24 cellular contexts compared by ENCODE assay signal in genomic region chr3:107578523-107578922, GRCh38. TPM values are rescaled to one million over a fixed set of nuclear protein-coding genes. Genes with fewer than 3 reads are reported as not detected.
DNase-seq lines count a peak whose midpoint lies in the region; ATAC-seq and TF ChIP-seq lines count a peak whose summit lies in the region.
"Had no signal": no experiment of that assay in that cellular context is flagged by ENCODE, and none has a peak within 500 bp of the region (broad histone marks: within the 10 kb centered on the region; RNA-seq: fewer than 3 reads in every experiment).

No MANE protein-coding gene starts in this region.

- H3K36me3 ChIP-seq in A673 (ENCODE audit: insufficient read depth, low read length, poor library complexity, severe bottlenecking) (no peaks in the 10 kb centered on the region), GM23338 (ENCODE audit: insufficient read depth) (no peaks in the 10 kb centered on the region), mucosa of descending colon (ENCODE audit: low read depth) (no peaks in the 10 kb centered on the region)
- H3K36me3 ChIP-seq: SJCRH30, upper lobe of right lung had no signal

- intact Hi-C loops in A673 (cut with micrococcal nuclease; ENCODE audit: unreplicated experiment), result loop anchor here (10.0 kb wide), 2 partner anchors 176 to 266 kb away; no protein-coding TSS in a partner anchor
- intact Hi-C loops in mucosa of descending colon (cut with DNase I, micrococcal nuclease), result no loop called here

- H3K79me2 ChIP-seq in GM23338 (replicated peaks; ENCODE audit: insufficient read depth), result no peaks in the 10 kb centered on the region; the same call in 1 of the 2 replicates

- H3K9me3 Mint-ChIP-seq in GM23338 (no peaks in the 10 kb centered on the region), memory B cell (no peaks in the 10 kb centered on the region), HFFc6 (no peaks in the 10 kb centered on the region)
- H3K9me3 Mint-ChIP-seq in activated T-helper 17 cell treated with anti-CD3 and anti-CD28 coated beads, Interleukin-2, amount 50 U/mL, for 72 hours, result no peaks in the 10 kb centered on the region
- H3K9me3 Mint-ChIP-seq: CD14-positive monocyte, nephron had no signal

- H3K27me3 ChIP-seq in A673 (replicated peaks; ENCODE audit: insufficient read depth, low read depth, low read length, poor library complexity) (no peaks in the 10 kb centered on the region), GM23338 (ENCODE audit: insufficient read depth) (no peaks in the 10 kb centered on the region)
- H3K27me3 ChIP-seq: SJCRH30, upper lobe of right lung had no signal

- no peaks in the 10 kb centered on the region for H4K20me1 ChIP-seq in GM23338 (replicated peaks; ENCODE audit: insufficient read depth)

- H3K27me3 Mint-ChIP-seq in GM23338 (ENCODE audit: insufficient read depth, low read depth, poor library complexity) (no peaks in the 10 kb centered on the region), memory B cell (no peaks in the 10 kb centered on the region), HFFc6 (ENCODE audit: insufficient read depth) (peaks cover 1% of the 10 kb centered on the region; the same call in 1 of the 2 replicates)
- H3K27me3 Mint-ChIP-seq in activated T-helper 17 cell treated with anti-CD3 and anti-CD28 coated beads, Interleukin-2, amount 50 U/mL, for 72 hours, result no peaks in the 10 kb centered on the region

- DNase-seq in A673 (ENCODE audit: low spot score) (no peak), GM23338 (ENCODE audit: low spot score) (peak; percentile 57), memory B cell (ENCODE audit: low spot score in 2 of 2) (no peak), mucosa of descending colon (no peak), T1000 (lab: John Stamatoyannopoulos, UW) (no peak), HFFc6 (no peak), NCI-H1436 (lab: John Stamatoyannopoulos, UW) (no peak)
- DNase-seq: activated CD8-positive, alpha-beta memory T cell treated with anti-CD3 and anti-CD28 coated beads, Interleukin-2, amount 50 U/mL, for 48 hours; effector CD8-positive, alpha-beta T cell; glutamatergic neuron; left cardiac atrium; mesenchymal stem cell; NCI-H187; NCI-H748 treated with DMSO at 0.1 percent for 48 hours; posterior cingulate gyrus; SJCRH30; stimulated activated CD4-positive, alpha-beta T cell treated with anti-CD3 and anti-CD28 coated beads, Interleukin-15, amount 100 ng/mL, for 24 hours; stimulated activated CD8-positive, alpha-beta memory T cell treated with anti-CD3 and anti-CD28 coated beads, Interleukin-4, amount 100 ng/mL, for 48 hours; T-helper 1 cell; upper lobe of right lung had no signal

- POLR2A ChIA-PET in A673 (lab: Charles Lee; ENCODE audit: low non-redundant PET), result no interaction called here

- TF ChIP-seq CTCF in A673 (conservative IDR thresholded peaks at IDR 0.05; ENCODE audit: low read depth, low read length), result 0 out of 2 replicates have a peak, but pooled peaks have one; percentile 12
- peak in 1 of 2 experiments; percentile 38; a peak in 3 of 4 replicates for TF ChIP-seq CTCF in GM23338 (conservative IDR thresholded peaks at IDR 0.05; ENCODE audit: low read depth in 2 of 2)
- TF ChIP-seq CTCF in mucosa of descending colon (IDR thresholded peaks at IDR 0.05), result no peak
- no peak for TF ChIP-seq CTCF in HFFc6 (IDR thresholded peaks at IDR 0.05)

- no peaks in the 10 kb centered on the region for H3K4me1 ChIP-seq in A673 (ENCODE audit: insufficient read depth, low read length, poor library complexity, severe bottlenecking)
- H3K4me1 ChIP-seq in GM23338 (ENCODE audit: insufficient read depth), result peaks cover 33% of the 10 kb centered on the region
- H3K4me1 ChIP-seq in mucosa of descending colon (ENCODE audit: low read depth), result no peaks in the 10 kb centered on the region
- H3K4me1 ChIP-seq: upper lobe of right lung had no signal

- H3K4me3 ChIP-seq in A673 (ENCODE audit: low read depth, low read length, poor library complexity, severe bottlenecking) (no peak overlapping the region), GM23338 (no peak overlapping the region), mucosa of descending colon (no peak overlapping the region)
- H3K4me3 ChIP-seq: SJCRH30, upper lobe of right lung had no signal

- no peaks in the 10 kb centered on the region for H3K9me3 ChIP-seq in A673 (ENCODE audit: low read depth, low read length, poor library complexity, severe bottlenecking)
- no peaks in the 10 kb centered on the region for H3K9me3 ChIP-seq in mucosa of descending colon
- H3K9me3 ChIP-seq: SJCRH30, upper lobe of right lung had no signal

- no peak overlapping the region for H3K27ac ChIP-seq in A673 (ENCODE audit: low read depth, low read length, poor library complexity, severe bottlenecking)
- no peak overlapping the region for H3K27ac ChIP-seq in GM23338 (ENCODE audit: low read depth)
- H3K27ac ChIP-seq: SJCRH30, upper lobe of right lung had no signal

- H2AFZ ChIP-seq in GM23338, result no peak overlapping the region

- ATAC-seq in GM23338 (peak; percentile 94), memory B cell (ENCODE audit: low read depth) (no peak), mucosa of descending colon (no peak)
- no peak for ATAC-seq in activated T-helper 17 cell treated with anti-CD3 and anti-CD28 coated beads, Interleukin-2, amount 50 U/mL, for 72 hours (replicated peaks)
- ATAC-seq: left cardiac atrium, sciatic nerve, upper lobe of right lung had no signal

- H3K36me3 Mint-ChIP-seq in GM23338 (ENCODE audit: low read depth), result no peaks in the 10 kb centered on the region
- no peaks in the 10 kb centered on the region for H3K36me3 Mint-ChIP-seq in activated T-helper 17 cell treated with anti-CD3 and anti-CD28 coated beads, Interleukin-2, amount 50 U/mL, for 72 hours (ENCODE audit: low read depth)
- H3K36me3 Mint-ChIP-seq in memory B cell, result peaks cover 2% of the 10 kb centered on the region
- no peaks in the 10 kb centered on the region for H3K36me3 Mint-ChIP-seq in HFFc6 (ENCODE audit: low read depth)

- H3K4me1 Mint-ChIP-seq in GM23338, result peaks cover 32% of the 10 kb centered on the region
- H3K4me1 Mint-ChIP-seq in activated T-helper 17 cell treated with anti-CD3 and anti-CD28 coated beads, Interleukin-2, amount 50 U/mL, for 72 hours, result peaks cover 15% of the 10 kb centered on the region
- peaks cover 16% of the 10 kb centered on the region for H3K4me1 Mint-ChIP-seq in memory B cell
- peaks cover 13% of the 10 kb centered on the region for H3K4me1 Mint-ChIP-seq in HFFc6 (ENCODE audit: low read depth)
- H3K4me1 Mint-ChIP-seq: nephron had no signal

- BruUV-seq in A673 (replicated peaks; lab: Mats Ljungman, UMichigan), result no TSS peak

- no peak overlapping the region for H3K4me3 Mint-ChIP-seq in GM23338
- H3K4me3 Mint-ChIP-seq in activated T-helper 17 cell treated with anti-CD3 and anti-CD28 coated beads, Interleukin-2, amount 50 U/mL, for 72 hours, result no peak overlapping the region
- H3K4me3 Mint-ChIP-seq in memory B cell, result no peak overlapping the region
- no peak overlapping the region for H3K4me3 Mint-ChIP-seq in HFFc6
- H3K4me3 Mint-ChIP-seq: CD14-positive monocyte, nephron had no signal

- peak overlapping the region; percentile 45; the same call in 1 of the 2 replicates for H3K27ac Mint-ChIP-seq in GM23338
- peak overlapping the region; percentile 76 for H3K27ac Mint-ChIP-seq in activated T-helper 17 cell treated with anti-CD3 and anti-CD28 coated beads, Interleukin-2, amount 50 U/mL, for 72 hours
- H3K27ac Mint-ChIP-seq in memory B cell, result peak overlapping the region; percentile 79
- H3K27ac Mint-ChIP-seq in HFFc6, result no peak overlapping the region

- H3K4me2 ChIP-seq in GM23338, result no peak overlapping the region

- CTCF ChIA-PET in A673 (lab: Charles Lee), result interaction anchor here (0.6 kb wide), 1 partner anchor 437 kb away, joined by 3 read pairs; no protein-coding TSS in a partner anchor

- no peaks in the 10 kb centered on the region for H3F3A ChIP-seq in GM23338 (replicated peaks; ENCODE audit: low read depth)

- H3K9me2 ChIP-seq in GM23338 (ENCODE audit: insufficient read depth), result no peaks in the 10 kb centered on the region

TF ChIP-seq in GM23338, 12 proteins besides CTCF, POLR2A, EP300 and RAD21 (continues in another document):
- TF ChIP-seq STAT1 (IDR thresholded peaks at IDR 0.05; ENCODE audit: unreplicated experiment) (no peak), NANOG (IDR thresholded peaks at IDR 0.05; ENCODE audit: borderline replicate concordance) (no peak)

RNA-seq across cellular contexts. Expression of gene BBX, which starts 55.8 kb away (rescaled TPM):
- total RNA-seq in A673 (2021), result 28.9 and 37.7 TPM in 2 replicates
- total RNA-seq in GM23338 (2014; rRNA removed; shearing (Covaris generic)), result 35.2 and 82.2 TPM in 2 replicates
- 33.2 and 44.1 TPM in 2 replicates for polyA plus RNA-seq in GM23338 (2016; fragmentation: Nextera tagmentation; extraction: Ambion mirVana)
- 10 to 100 TPM; 29.3 to 32.8 TPM for total RNA-seq in activated T-helper 17 cell treated with anti-CD3 and anti-CD28 coated beads, Interleukin-2, amount 50 U/mL, for 72 hours
- total RNA-seq in mucosa of descending colon, result 10 to 100 TPM; 24.4 to 69.9 (median 26.0) TPM
- total RNA-seq in HFFc6 (2021; fragmentation: NEBNext Ultra II Directional; extraction: Animal tissue kit (Norgen Biotek cat#: 25700)), result 10 to 100 TPM; 40.6 to 50.3 (median 46.4) TPM
